Comparison of ENCODE assay signal across 9 cellular contexts in the genomic region with DNA sequence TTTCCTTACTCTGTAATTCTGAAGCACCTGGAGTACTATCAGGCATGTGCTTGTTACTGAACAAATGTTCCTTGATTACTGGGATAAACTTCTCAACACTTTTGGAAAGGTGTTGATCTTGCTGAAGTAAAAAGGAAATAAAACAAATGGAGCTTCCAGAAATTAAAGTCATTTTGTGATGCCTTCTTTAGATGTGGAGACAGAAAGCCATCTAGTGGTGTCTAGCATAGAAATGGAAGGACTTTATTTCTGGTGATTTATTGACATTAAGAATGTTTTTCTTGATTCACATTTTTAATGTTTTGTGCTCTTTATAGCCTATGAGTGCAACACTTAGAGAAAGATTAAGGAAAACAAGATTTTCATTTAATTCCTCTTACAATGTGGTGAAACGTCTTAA. TPM values are rescaled to one million over a fixed set of nuclear protein-coding genes. Genes with fewer than 3 reads are reported as not detected.
DNase-seq lines count a peak whose midpoint lies in the region; TF ChIP-seq lines count a peak whose summit lies in the region.
"Had no signal": no experiment of that assay in that cellular context is flagged by ENCODE, and none has a peak within 500 bp of the region (broad histone marks: within the 10 kb centered on the region; RNA-seq: fewer than 3 reads in every experiment).

No MANE protein-coding gene starts in this region.

- H3K27ac ChIP-seq in osteoblast (ENCODE audit: low read depth, low read length) = no peak overlapping the region

- no peaks in the 10 kb centered on the region for H3K27me3 ChIP-seq in osteoblast (ENCODE audit: insufficient read depth, low read length)

- 43 to 57% methylated on average over 1 of the region's 1 CpG for WGBS in lower leg skin, 2 donors

- no peak overlapping the region for H3K4me2 ChIP-seq in osteoblast (ENCODE audit: insufficient read depth, low read length)

- intact Hi-C loops in lower leg skin (cut with DNase I; ENCODE audit: low total_unique reads) = no loop called here

- TF ChIP-seq POLR2A in lower leg skin (IDR thresholded peaks at IDR 0.05) = no peak

- no peaks in the 10 kb centered on the region for H3K36me3 ChIP-seq in osteoblast (ENCODE audit: insufficient read depth, low read length)

- H3K4me3 ChIP-seq in osteoblast (ENCODE audit: insufficient read depth, low read length) (no peak overlapping the region), lower leg skin (ENCODE audit: low read depth, poor library complexity, severe bottlenecking) (no peak overlapping the region)

- H3K79me2 ChIP-seq in osteoblast (ENCODE audit: insufficient read depth, low read length) = no peaks in the 10 kb centered on the region

- H2AFZ ChIP-seq in osteoblast (ENCODE audit: low read length) = no peak overlapping the region

- TF ChIP-seq CTCF in osteoblast (IDR thresholded peaks at IDR 0.05; ENCODE audit: extremely low read depth, low read depth, low read length) (peak; percentile 54), lower leg skin (IDR thresholded peaks at IDR 0.05) (no peak)

- DNase-seq in NCI-H1436 treated with DMSO at 0.1 percent for 48 hours (lab: John Stamatoyannopoulos, UW) = peak; percentile 18
- no peak for DNase-seq in NCI-H1436 (lab: John Stamatoyannopoulos, UW)
- peak; percentile 27 for DNase-seq in M059J (ENCODE audit: low read depth)
- DNase-seq in cerebellum (ENCODE audit: low spot score) = peak; percentile 19
- DNase-seq in osteoblast (ENCODE audit: insufficient read length, low spot score, missing footprints) = peak; percentile 42
- no peak for DNase-seq in GM19238 (ENCODE audit: insufficient read length, low spot score)
- DNase-seq in HuH-7.5 (ENCODE audit: low spot score) = no peak
- no peak for DNase-seq in lower leg skin (ENCODE audit: low spot score in 2 of 2)

- H4K20me1 ChIP-seq in osteoblast (ENCODE audit: insufficient read depth, low read length) = no peaks in the 10 kb centered on the region

- H3K9me3 ChIP-seq in osteoblast (ENCODE audit: low read depth, low read length) = no peaks in the 10 kb centered on the region

- H3K4me1 ChIP-seq in osteoblast (ENCODE audit: insufficient read depth, low read length) = peaks cover 22% of the 10 kb centered on the region

RNA-seq across cellular contexts. Expression of gene SFR1, which starts 1.4 kb away (rescaled TPM):
- total RNA-seq in M059J (2014; rRNA removed; shearing (Covaris generic)) = 12.4 and 17.3 TPM in 2 replicates
- total RNA-seq in cerebellum = 9.4 TPM
- 9.7 and 11.6 TPM in 2 replicates for total RNA-seq in osteoblast
- 1 to 10 TPM; 2.1 to 10.0 (median 3.5) TPM for total RNA-seq in lower leg skin

RNA-seq across cellular contexts. Expression of gene COL17A1, which starts 37.7 kb away (rescaled TPM):
- 2.9 and 3.2 TPM in 2 replicates for total RNA-seq in M059J (2014; rRNA removed; shearing (Covaris generic))
- total RNA-seq in cerebellum (0.09 TPM), osteoblast (under 0.01 TPM in 2 replicates), lower leg skin (1,000 to 10,000 TPM in 1 of 4 donors, 100 to 1,000 TPM in 3; 653 to 1,410 (median 857) TPM)
- total RNA-seq: T-helper 2 cell treated with Interferon-gamma antibody and Interleukin-4, amounts not matched to agents 100 ng/mL and 5 ng/mL, for 36 hours had no signal

Comparison
In these comparisons a context has a peak if more than half of its experiments do, and no peak if none do; other contexts are left out.
1. DNase-seq: peak in NCI-H1436 treated with DMSO at 0.1 percent for 48 hours (single experiment), M059J (single experiment), cerebellum (single experiment) and osteoblast (single experiment); none in NCI-H1436 (single experiment), GM19238 (single experiment), HuH-7.5 (single experiment) and lower leg skin (0 of 2).
2. RNA of gene COL17A1, which starts 37.7 kb away (total RNA-seq): 653 to 1,410 TPM in lower leg skin; 2.9 to 3.2 TPM in M059J, 0.09 TPM in cerebellum (single experiment) and under 0.01 TPM in osteoblast; every median in the first group is over 100 times any median in the second.